In genomic region chr14:52076334-52076733, GRCh38 we compare ENCODE assay signal across 16 cellular contexts. TPM values are rescaled to one million over a fixed set of nuclear protein-coding genes. Genes with fewer than 3 reads are reported as not detected.
DNase-seq lines count a peak whose midpoint lies in the region; ATAC-seq and TF ChIP-seq lines count a peak whose summit lies in the region.
"Had no signal": no experiment of that assay in that cellular context is flagged by ENCODE, and none has a peak within 500 bp of the region (broad histone marks: within the 10 kb centered on the region; RNA-seq: fewer than 3 reads in every experiment).

No MANE protein-coding gene starts in this region.

- peaks cover 90% of the 10 kb centered on the region for H3F3A ChIP-seq in GM23248 (ENCODE audit: insufficient read depth)

- H3K27ac ChIP-seq in GM23248: peak overlapping the region; percentile 98
- no peak overlapping the region for H3K27ac ChIP-seq in CD8-positive, alpha-beta T cell (ENCODE audit: low read depth, low read length)
- H3K27ac ChIP-seq: KMS-11 had no signal

- no peaks in the 10 kb centered on the region for H3K36me3 ChIP-seq in GM23248 (ENCODE audit: low read depth)
- no peaks in the 10 kb centered on the region for H3K36me3 ChIP-seq in adipocyte (ENCODE audit: control insufficient read depth, insufficient read depth, low read length, severe bottlenecking)
- no peaks in the 10 kb centered on the region for H3K36me3 ChIP-seq in CD8-positive, alpha-beta T cell (ENCODE audit: insufficient read depth, low read length)

- no peaks in the 10 kb centered on the region for H3K9me2 ChIP-seq in GM23248 (ENCODE audit: insufficient read depth)

- H3K27ac Mint-ChIP-seq in CD8-positive, alpha-beta T cell: no peak overlapping the region
- H3K27ac Mint-ChIP-seq: activated naive CD8-positive, alpha-beta T cell treated with anti-CD3 and anti-CD28 coated beads, Interleukin-2, amount 10 ng/mL, durations not matched to agents 7 days and 5 days had no signal

- H3K4me1 ChIP-seq in GM23248 (ENCODE audit: insufficient read depth) (peaks cover 84% of the 10 kb centered on the region), adipocyte (ENCODE audit: control insufficient read depth, insufficient read depth, low read length) (peaks cover 75% of the 10 kb centered on the region)
- no peaks in the 10 kb centered on the region for H3K4me1 ChIP-seq in CD8-positive, alpha-beta T cell (ENCODE audit: insufficient read depth, low read length)

- H3K27me3 Mint-ChIP-seq in CD8-positive, alpha-beta T cell (ENCODE audit: low read depth): peaks cover 7% of the 10 kb centered on the region

- peak overlapping the region; percentile 19 for H3K9ac ChIP-seq in GM23248
- no peak overlapping the region for H3K9ac ChIP-seq in adipocyte (ENCODE audit: low read length)
- H3K9ac ChIP-seq: KMS-11 had no signal

- no peak overlapping the region for H2AFZ ChIP-seq in GM23248

- H3K9me3 ChIP-seq in GM23248 (ENCODE audit: low read depth): no peaks in the 10 kb centered on the region
- no peaks in the 10 kb centered on the region for H3K9me3 ChIP-seq in adipocyte (ENCODE audit: control insufficient read depth, low read length)
- H3K9me3 ChIP-seq in CD8-positive, alpha-beta T cell (ENCODE audit: low read length): no peaks in the 10 kb centered on the region

- H4K20me1 ChIP-seq in GM23248 (ENCODE audit: insufficient read depth): no peaks in the 10 kb centered on the region

- POLR2A ChIA-PET in CD8-positive, alpha-beta T cell (lab: Charles Lee): no interaction called here

- in situ Hi-C loops in GM23248 (cut with MboI): no loop called here

- ATAC-seq in sciatic nerve: peak; percentile 58
- ATAC-seq in CD8-positive, alpha-beta T cell: no peak

- 2 to 3% methylated on average over 4 of the region's 4 CpGs for WGBS in GM23248 (ENCODE audit: low coverage in 1 of 2, low lambda C conversion rate in 2 of 2, missing lambda C conversion rate in 2 of 2), 2 experiments

- H3K4me2 ChIP-seq in GM23248 (ENCODE audit: unreplicated experiment): peak overlapping the region; percentile 33
- H3K4me2 ChIP-seq: KMS-11 had no signal

- no peaks in the 10 kb centered on the region for H3K36me3 Mint-ChIP-seq in CD8-positive, alpha-beta T cell
- H3K36me3 Mint-ChIP-seq: activated naive CD8-positive, alpha-beta T cell treated with anti-CD3 and anti-CD28 coated beads, Interleukin-2, amount 10 ng/mL, durations not matched to agents 7 days and 5 days had no signal

- DNase-seq in GM23248 (peak; percentile 93), adipocyte (ENCODE audit: low read depth) (peak; percentile 80), fibroblast of peridontal ligament (ENCODE audit: extremely low read depth) (peak; percentile 57), sciatic nerve (ENCODE audit: low spot score) (no peak), NCI-H2196 (lab: John Stamatoyannopoulos, UW; ENCODE audit: unreplicated experiment) (no peak), T-helper 1 cell (no peak), NCI-H2227 (lab: John Stamatoyannopoulos, UW; ENCODE audit: unreplicated experiment) (no peak)
- DNase-seq in CD8-positive, alpha-beta T cell: no peak
- DNase-seq: activated naive CD8-positive, alpha-beta T cell treated with anti-CD3 and anti-CD28 coated beads, Interleukin-2, amount 10 ng/mL, durations not matched to agents 7 days and 5 days; activated T-cell treated with anti-CD3 and anti-CD28 coated beads for 4 hours; erythroblast; NCI-H1694; NCI-H510A treated with DMSO at 0.1 percent for 48 hours; T-helper 2 cell had no signal

- no peaks in the 10 kb centered on the region for H3K9me3 Mint-ChIP-seq in CD8-positive, alpha-beta T cell

- H3K27me3 ChIP-seq in GM23248 (replicated peaks; ENCODE audit: insufficient read depth) (no peaks in the 10 kb centered on the region), adipocyte (replicated peaks; ENCODE audit: control insufficient read depth, insufficient read depth, low read length) (no peaks in the 10 kb centered on the region)
- H3K27me3 ChIP-seq in CD8-positive, alpha-beta T cell (ENCODE audit: insufficient read depth, low read length): no peaks in the 10 kb centered on the region

- H3K4me3 Mint-ChIP-seq in CD8-positive, alpha-beta T cell: no peak overlapping the region
- H3K4me3 Mint-ChIP-seq: activated naive CD8-positive, alpha-beta T cell treated with anti-CD3 and anti-CD28 coated beads, Interleukin-2, amount 10 ng/mL, durations not matched to agents 7 days and 5 days had no signal

- H3K79me2 ChIP-seq in GM23248 (ENCODE audit: insufficient read depth): no peaks in the 10 kb centered on the region

- H3K4me1 Mint-ChIP-seq in CD8-positive, alpha-beta T cell (ENCODE audit: low read depth): peaks cover 4% of the 10 kb centered on the region
- H3K4me1 Mint-ChIP-seq: activated naive CD8-positive, alpha-beta T cell treated with anti-CD3 and anti-CD28 coated beads, Interleukin-2, amount 10 ng/mL, durations not matched to agents 7 days and 5 days had no signal

- H3K4me3 ChIP-seq in GM23248 (no peak overlapping the region), adipocyte (ENCODE audit: low read length) (no peak overlapping the region)
- no peak overlapping the region for H3K4me3 ChIP-seq in CD8-positive, alpha-beta T cell (ENCODE audit: low read depth, low read length)
- H3K4me3 ChIP-seq: lung had no signal

- no peak for TF ChIP-seq CTCF in CD8-positive, alpha-beta T cell (IDR thresholded peaks at IDR 0.05)

- intact Hi-C loops in sciatic nerve (cut with DNase I): no loop called here
- intact Hi-C loops in CD8-positive, alpha-beta T cell (cut with DNase I, micrococcal nuclease): no loop called here

- CTCF ChIA-PET in CD8-positive, alpha-beta T cell (lab: Charles Lee): no interaction called here

RNA-seq across cellular contexts. Expression of gene NID2, which starts 7.5 kb away (rescaled TPM):
- 59.8 and 66.6 TPM in 2 replicates for total RNA-seq in GM23248 (2014; rRNA removed; shearing (Covaris generic))
- polyA plus RNA-seq in GM23248 (2016; fragmentation: Nextera tagmentation; extraction: Ambion mirVana): 39.8 and 40.0 TPM in 2 replicates
- total RNA-seq in sciatic nerve: 125 TPM
- total RNA-seq in CD8-positive, alpha-beta T cell: not detected

Comparison
In these comparisons a context has a peak if more than half of its experiments do, and no peak if none do; other contexts are left out.
1. DNase-seq: peak in GM23248 (single experiment), adipocyte (single experiment) and fibroblast of peridontal ligament (single experiment); none in sciatic nerve (single experiment), NCI-H2196 (single experiment), CD8-positive, alpha-beta T cell (0 of 7), T-helper 1 cell (0 of 5) and NCI-H2227 (single experiment).
2. RNA of gene NID2, which starts 7.5 kb away (total RNA-seq): 125 TPM in sciatic nerve (single experiment) and 59.8 to 66.6 TPM in GM23248; not detected in CD8-positive, alpha-beta T cell; every median in the first group is over 10 times any median in the second.